In the genomic region with DNA sequence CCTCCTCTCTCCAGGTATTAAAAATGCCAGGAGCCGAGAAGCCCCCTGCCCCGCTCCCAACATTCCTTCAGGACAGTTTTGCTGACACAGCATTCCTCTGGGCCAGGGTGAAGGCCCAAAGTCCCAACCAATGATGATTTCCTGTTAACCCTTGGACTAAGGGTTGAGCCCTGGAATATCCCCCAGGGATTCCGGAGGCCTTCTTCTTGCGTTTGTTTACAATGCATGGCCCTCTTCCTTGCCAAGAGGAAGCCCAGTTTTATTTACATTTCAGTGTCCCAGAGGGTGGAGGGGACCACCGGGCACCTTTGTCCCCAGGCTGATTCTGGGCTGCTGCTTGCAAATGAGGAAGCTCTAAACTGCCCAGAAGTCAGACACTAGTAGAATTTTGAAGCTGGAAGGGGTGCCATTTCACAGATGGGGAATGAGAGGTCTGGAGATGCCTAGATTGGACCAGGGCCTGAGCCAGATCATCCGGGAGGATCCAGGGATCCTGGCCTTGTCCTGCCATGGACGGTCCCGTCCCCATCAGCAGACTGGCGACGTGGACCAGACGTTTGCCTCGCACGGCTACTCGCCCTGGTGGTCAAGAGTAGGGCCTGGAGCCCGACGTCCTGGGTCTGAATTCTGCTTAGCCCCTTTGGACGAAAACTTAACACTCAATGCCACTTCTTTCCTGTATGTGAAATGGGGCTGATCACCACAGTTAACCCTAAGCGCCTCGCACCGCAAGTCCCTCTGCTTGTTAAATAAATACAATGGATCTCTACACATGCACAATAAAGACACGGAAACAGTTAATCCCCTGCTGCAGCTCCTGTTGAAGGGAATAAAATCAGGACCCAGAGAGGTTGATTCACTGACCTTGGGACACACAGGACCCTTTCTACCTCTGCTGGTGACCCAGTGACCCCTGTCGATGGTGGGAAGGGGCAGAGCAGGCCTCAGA, we compare ENCODE assay signal across 1 cellular context.
TF ChIP-seq lines count a peak whose summit lies in the region.

No MANE protein-coding gene starts in this region.

TF ChIP-seq in HCT116, 20 proteins besides CTCF, POLR2A, EP300 and RAD21 (continued from another document):
- TF ChIP-seq, protein P1, sequence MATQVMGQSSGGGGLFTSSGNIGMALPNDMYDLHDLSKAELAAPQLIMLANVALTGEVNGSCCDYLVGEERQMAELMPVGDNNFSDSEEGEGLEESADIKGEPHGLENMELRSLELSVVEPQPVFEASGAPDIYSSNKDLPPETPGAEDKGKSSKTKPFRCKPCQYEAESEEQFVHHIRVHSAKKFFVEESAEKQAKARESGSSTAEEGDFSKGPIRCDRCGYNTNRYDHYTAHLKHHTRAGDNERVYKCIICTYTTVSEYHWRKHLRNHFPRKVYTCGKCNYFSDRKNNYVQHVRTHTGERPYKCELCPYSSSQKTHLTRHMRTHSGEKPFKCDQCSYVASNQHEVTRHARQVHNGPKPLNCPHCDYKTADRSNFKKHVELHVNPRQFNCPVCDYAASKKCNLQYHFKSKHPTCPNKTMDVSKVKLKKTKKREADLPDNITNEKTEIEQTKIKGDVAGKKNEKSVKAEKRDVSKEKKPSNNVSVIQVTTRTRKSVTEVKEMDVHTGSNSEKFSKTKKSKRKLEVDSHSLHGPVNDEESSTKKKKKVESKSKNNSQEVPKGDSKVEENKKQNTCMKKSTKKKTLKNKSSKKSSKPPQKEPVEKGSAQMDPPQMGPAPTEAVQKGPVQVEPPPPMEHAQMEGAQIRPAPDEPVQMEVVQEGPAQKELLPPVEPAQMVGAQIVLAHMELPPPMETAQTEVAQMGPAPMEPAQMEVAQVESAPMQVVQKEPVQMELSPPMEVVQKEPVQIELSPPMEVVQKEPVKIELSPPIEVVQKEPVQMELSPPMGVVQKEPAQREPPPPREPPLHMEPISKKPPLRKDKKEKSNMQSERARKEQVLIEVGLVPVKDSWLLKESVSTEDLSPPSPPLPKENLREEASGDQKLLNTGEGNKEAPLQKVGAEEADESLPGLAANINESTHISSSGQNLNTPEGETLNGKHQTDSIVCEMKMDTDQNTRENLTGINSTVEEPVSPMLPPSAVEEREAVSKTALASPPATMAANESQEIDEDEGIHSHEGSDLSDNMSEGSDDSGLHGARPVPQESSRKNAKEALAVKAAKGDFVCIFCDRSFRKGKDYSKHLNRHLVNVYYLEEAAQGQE (IDR thresholded peaks at IDR 0.05; ENCODE audit: low read depth), result no peak
- TF ChIP-seq FOSL1 (IDR thresholded peaks at IDR 0.05; ENCODE audit: low read depth) (no peak), SIN3A (IDR thresholded peaks at IDR 0.05; ENCODE audit: low read depth) (no peak), EGR1 (IDR thresholded peaks at IDR 0.05; ENCODE audit: low read depth) (no peak)
